In genomic region chrX:68634649-68635227, GRCh38 we compare ENCODE assay signal across 1 cellular context.
TF ChIP-seq lines count a peak whose summit lies in the region.

No MANE protein-coding gene starts in this region.

TF ChIP-seq in IMR-90, 13 proteins besides CTCF, POLR2A, EP300 and RAD21:
- TF ChIP-seq MXI1 (IDR thresholded peaks at IDR 0.05; ENCODE audit: borderline replicate concordance, low read depth, low read length), result no peak
- TF ChIP-seq FOS (IDR thresholded peaks at IDR 0.05; ENCODE audit: low read depth, low read length), result no peak
- TF ChIP-seq MAZ (IDR thresholded peaks at IDR 0.05; ENCODE audit: borderline replicate concordance, low read depth, low read length), result no peak
- TF ChIP-seq RCOR1 (IDR thresholded peaks at IDR 0.05; ENCODE audit: insufficient replicate concordance, low read length), result no peak
- no peak for TF ChIP-seq CHD1 (IDR thresholded peaks at IDR 0.05; ENCODE audit: low read depth, low read length)
- TF ChIP-seq CEBPB (IDR thresholded peaks at IDR 0.05; ENCODE audit: low read depth, low read length), result no peak
- TF ChIP-seq NFE2L2 (IDR thresholded peaks at IDR 0.05; ENCODE audit: low read depth, low read length), result no peak
- no peak for TF ChIP-seq BHLHE40 (IDR thresholded peaks at IDR 0.05; ENCODE audit: low read depth, low read length)
- TF ChIP-seq USF2 (IDR thresholded peaks at IDR 0.05; ENCODE audit: low read depth, low read length), result no peak
- TF ChIP-seq MAFK (IDR thresholded peaks at IDR 0.05; ENCODE audit: low read depth, low read length), result no peak
- no peak for TF ChIP-seq ELK1 (IDR thresholded peaks at IDR 0.05; ENCODE audit: borderline replicate concordance, low read depth, low read length)
- no peak for TF ChIP-seq RFX5 (IDR thresholded peaks at IDR 0.05; ENCODE audit: low read depth, low read length)
- TF ChIP-seq SMC3 (IDR thresholded peaks at IDR 0.05; ENCODE audit: low read depth, low read length), result no peak
TF ChIP-seq in IMR-90: peak in this region for 0.
